In genomic region chr4:3373468-3373867, GRCh38 we compare ENCODE assay signal across 17 cellular contexts.
DNase-seq lines count a peak whose midpoint lies in the region; ATAC-seq, FAIRE-seq and TF ChIP-seq lines count a peak whose summit lies in the region.
"Had no signal": no experiment of that assay in that cellular context is flagged by ENCODE, and none has a peak within 500 bp of the region (broad histone marks: within the 10 kb centered on the region; RNA-seq: fewer than 3 reads in every experiment).

No MANE protein-coding gene starts in this region.

- H3K4me2 ChIP-seq in GM12878 (ENCODE audit: control insufficient read depth, insufficient read depth) = peak overlapping the region; percentile 44; the same call in 1 of the 2 replicates

- no peak overlapping the region for H3K27ac ChIP-seq in GM12878 (ENCODE audit: control insufficient read depth, insufficient read depth)
- H3K27ac ChIP-seq in layer of hippocampus (ENCODE audit: low read depth, low read length) = peak overlapping the region; percentile 54
- H3K27ac ChIP-seq: SK-N-MC had no signal

- POLR2A ChIA-PET in GM12878 (lab: Charles Lee) = interaction anchor here (1.0 kb wide), 1 partner anchor 19 kb away, joined by 4 read pairs; no protein-coding TSS in a partner anchor

- no peak for FAIRE-seq in GM12878 (lab: Jason Lieb, UNC)
- FAIRE-seq: GM19239 had no signal

- H3K79me2 ChIP-seq in GM12878 (ENCODE audit: control insufficient read depth, insufficient read depth, low read length) = no peaks in the 10 kb centered on the region

- no peak for TF ChIP-seq POLR2A in GM12878 (IDR thresholded peaks at IDR 0.05; ENCODE audit: low read depth, low read length)

- peaks cover 21% of the 10 kb centered on the region for H3K4me1 ChIP-seq in GM12878 (ENCODE audit: control insufficient read depth, insufficient read depth, low read length)

- no peaks in the 10 kb centered on the region for H4K20me1 ChIP-seq in GM12878 (ENCODE audit: control insufficient read depth, insufficient read depth)

- no peak for TF ChIP-seq CTCF in GM12878 (IDR thresholded peaks at IDR 0.05 in 2 of 3, conservative IDR thresholded peaks at IDR 0.05 in 1 of 3; ENCODE audit: control insufficient read depth in 2 of 3, extremely low read depth in 1 of 3, insufficient read depth in 1 of 3, low read depth in 3 of 3, low read length in 3 of 3)

- intact Hi-C loops in GM12878 (cut with micrococcal nuclease; ENCODE audit: unreplicated experiment) = loop anchor here (2.0 kb wide), 1 partner anchor 13 kb away; no protein-coding TSS in a partner anchor

- WGBS in GM12878 (ENCODE audit: insufficient coverage, insufficient replicate concordance, low lambda C conversion rate, missing lambda C conversion rate) = 71% methylated on average over 19 of the region's 19 CpGs

- no TSS peak for BruUV-seq in GM12878 (replicated peaks; lab: Mats Ljungman, UMichigan)

- no peaks in the 10 kb centered on the region; the same call in 2 of the 3 replicates for H3K9me3 ChIP-seq in GM12878 (replicated peaks; ENCODE audit: control insufficient read depth, insufficient read depth, low read length)

- CTCF ChIA-PET in GM12878 (lab: Yijun Ruan, JAX) = no interaction called here

- no peak overlapping the region for H2AFZ ChIP-seq in GM12878 (ENCODE audit: control insufficient read depth, low read depth, low read length)

- peak; percentile 47 for DNase-seq in H7
- DNase-seq in GM12878 (ENCODE audit: low read depth, low spot score) = no peak
- DNase-seq in ureter (ENCODE audit: low spot score) = no peak
- no peak for DNase-seq in NCI-H1417 treated with DMSO at 0.1 percent for 48 hours (lab: John Stamatoyannopoulos, UW)
- DNase-seq: DND-41, HCEC 1CT, MM.1S, NCI-H1092 treated with DMSO at 0.1 percent for 48 hours, NCI-H1694, NCI-H2227 treated with DMSO at 0.1 percent for 48 hours, NCI-H524 had no signal

- H3K9ac ChIP-seq in GM12878 (ENCODE audit: control insufficient read depth, insufficient read depth, low read length) = no peak overlapping the region

- H3K27me3 ChIP-seq in H7 (ENCODE audit: control insufficient read depth, insufficient read depth, low read length) (no peaks in the 10 kb centered on the region; the same call in 1 of the 2 replicates), GM12878 (replicated peaks in 1 of 2; ENCODE audit: control insufficient read depth in 2 of 2, insufficient read depth in 2 of 2, low read length in 1 of 2) (peaks cover 0 to 2% of the 10 kb centered on the region in 2 experiments; a peak in 1 of 4 replicates), layer of hippocampus (ENCODE audit: control insufficient read depth, insufficient read depth, low read length) (no peaks in the 10 kb centered on the region)

- SMC1A ChIA-PET in GM12878 (lab: Charles Lee; ENCODE audit: uncharacterized antibody, unreplicated experiment) = no interaction called here

- H3K36me3 ChIP-seq in H7 (replicated peaks; ENCODE audit: control insufficient read depth, insufficient read depth, low read length) (no peaks in the 10 kb centered on the region), GM12878 (ENCODE audit: control insufficient read depth in 2 of 2, insufficient read depth in 2 of 2, low read length in 1 of 2) (no peaks in the 10 kb centered on the region)

- ATAC-seq in GM12878 = no peak
- no peak for ATAC-seq in GM21737 (IDR thresholded peaks at IDR 0.05; ENCODE audit: unreplicated experiment)
- ATAC-seq in GM21825 (IDR thresholded peaks at IDR 0.05; ENCODE audit: unreplicated experiment) = no peak
- ATAC-seq: Panc1 had no signal

- TF ChIP-seq RAD21 in GM12878 (IDR thresholded peaks at IDR 0.05; ENCODE audit: insufficient read depth, low read depth, low read length) = no peak

- H3K4me3 ChIP-seq in H7 (ENCODE audit: insufficient read depth, low read depth, low read length) (no peak overlapping the region), GM12878 (no peak overlapping the region)
- H3K4me3 ChIP-seq: SK-N-MC had no signal

- TF ChIP-seq EP300 in GM12878 (IDR thresholded peaks at IDR 0.05; ENCODE audit: borderline replicate concordance in 1 of 2, control insufficient read depth in 1 of 2, low read depth in 2 of 2, low read length in 2 of 2) = no peak

- RAD21 ChIA-PET in GM12878 (lab: Charles Lee; ENCODE audit: unreplicated experiment) = no interaction called here

- in situ Hi-C loops in GM12878 (cut with MboI) = no loop called here

TF ChIP-seq in GM12878, 131 proteins besides CTCF, POLR2A, EP300 and RAD21:
- no peak for TF ChIP-seq ATF7 (IDR thresholded peaks at IDR 0.05; ENCODE audit: low read depth)
- TF ChIP-seq PAX8 (IDR thresholded peaks at IDR 0.05) = no peak
- no peak for TF ChIP-seq IRF5 (IDR thresholded peaks at IDR 0.05; ENCODE audit: borderline replicate concordance)
- no peak for TF ChIP-seq MYB (IDR thresholded peaks at IDR 0.05; ENCODE audit: borderline replicate concordance, low read depth, low read length)
- TF ChIP-seq CHD2 (IDR thresholded peaks at IDR 0.05; ENCODE audit: borderline replicate concordance, low read depth, low read length) = no peak
- no peak for TF ChIP-seq MXI1 (IDR thresholded peaks at IDR 0.05; ENCODE audit: low read depth, low read length)
- TF ChIP-seq RELA (IDR thresholded peaks at IDR 0.05; ENCODE audit: borderline replicate concordance, partially characterized antibody) = no peak
- no peak for TF ChIP-seq MEF2A (IDR thresholded peaks at IDR 0.05; ENCODE audit: insufficient read depth, low read depth, low read length)
- TF ChIP-seq HDGF (IDR thresholded peaks at IDR 0.05) = no peak
- TF ChIP-seq, protein P1, sequence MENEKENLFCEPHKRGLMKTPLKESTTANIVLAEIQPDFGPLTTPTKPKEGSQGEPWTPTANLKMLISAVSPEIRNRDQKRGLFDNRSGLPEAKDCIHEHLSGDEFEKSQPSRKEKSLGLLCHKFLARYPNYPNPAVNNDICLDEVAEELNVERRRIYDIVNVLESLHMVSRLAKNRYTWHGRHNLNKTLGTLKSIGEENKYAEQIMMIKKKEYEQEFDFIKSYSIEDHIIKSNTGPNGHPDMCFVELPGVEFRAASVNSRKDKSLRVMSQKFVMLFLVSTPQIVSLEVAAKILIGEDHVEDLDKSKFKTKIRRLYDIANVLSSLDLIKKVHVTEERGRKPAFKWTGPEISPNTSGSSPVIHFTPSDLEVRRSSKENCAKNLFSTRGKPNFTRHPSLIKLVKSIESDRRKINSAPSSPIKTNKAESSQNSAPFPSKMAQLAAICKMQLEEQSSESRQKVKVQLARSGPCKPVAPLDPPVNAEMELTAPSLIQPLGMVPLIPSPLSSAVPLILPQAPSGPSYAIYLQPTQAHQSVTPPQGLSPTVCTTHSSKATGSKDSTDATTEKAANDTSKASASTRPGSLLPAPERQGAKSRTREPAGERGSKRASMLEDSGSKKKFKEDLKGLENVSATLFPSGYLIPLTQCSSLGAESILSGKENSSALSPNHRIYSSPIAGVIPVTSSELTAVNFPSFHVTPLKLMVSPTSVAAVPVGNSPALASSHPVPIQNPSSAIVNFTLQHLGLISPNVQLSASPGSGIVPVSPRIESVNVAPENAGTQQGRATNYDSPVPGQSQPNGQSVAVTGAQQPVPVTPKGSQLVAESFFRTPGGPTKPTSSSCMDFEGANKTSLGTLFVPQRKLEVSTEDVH (IDR thresholded peaks at IDR 0.05; ENCODE audit: low read depth, partially characterized antibody) = no peak
- no peak for TF ChIP-seq BACH1 (IDR thresholded peaks at IDR 0.05; ENCODE audit: borderline replicate concordance)
- no peak for TF ChIP-seq NFXL1 (IDR thresholded peaks at IDR 0.05; ENCODE audit: borderline replicate concordance)
- TF ChIP-seq, protein P2, sequence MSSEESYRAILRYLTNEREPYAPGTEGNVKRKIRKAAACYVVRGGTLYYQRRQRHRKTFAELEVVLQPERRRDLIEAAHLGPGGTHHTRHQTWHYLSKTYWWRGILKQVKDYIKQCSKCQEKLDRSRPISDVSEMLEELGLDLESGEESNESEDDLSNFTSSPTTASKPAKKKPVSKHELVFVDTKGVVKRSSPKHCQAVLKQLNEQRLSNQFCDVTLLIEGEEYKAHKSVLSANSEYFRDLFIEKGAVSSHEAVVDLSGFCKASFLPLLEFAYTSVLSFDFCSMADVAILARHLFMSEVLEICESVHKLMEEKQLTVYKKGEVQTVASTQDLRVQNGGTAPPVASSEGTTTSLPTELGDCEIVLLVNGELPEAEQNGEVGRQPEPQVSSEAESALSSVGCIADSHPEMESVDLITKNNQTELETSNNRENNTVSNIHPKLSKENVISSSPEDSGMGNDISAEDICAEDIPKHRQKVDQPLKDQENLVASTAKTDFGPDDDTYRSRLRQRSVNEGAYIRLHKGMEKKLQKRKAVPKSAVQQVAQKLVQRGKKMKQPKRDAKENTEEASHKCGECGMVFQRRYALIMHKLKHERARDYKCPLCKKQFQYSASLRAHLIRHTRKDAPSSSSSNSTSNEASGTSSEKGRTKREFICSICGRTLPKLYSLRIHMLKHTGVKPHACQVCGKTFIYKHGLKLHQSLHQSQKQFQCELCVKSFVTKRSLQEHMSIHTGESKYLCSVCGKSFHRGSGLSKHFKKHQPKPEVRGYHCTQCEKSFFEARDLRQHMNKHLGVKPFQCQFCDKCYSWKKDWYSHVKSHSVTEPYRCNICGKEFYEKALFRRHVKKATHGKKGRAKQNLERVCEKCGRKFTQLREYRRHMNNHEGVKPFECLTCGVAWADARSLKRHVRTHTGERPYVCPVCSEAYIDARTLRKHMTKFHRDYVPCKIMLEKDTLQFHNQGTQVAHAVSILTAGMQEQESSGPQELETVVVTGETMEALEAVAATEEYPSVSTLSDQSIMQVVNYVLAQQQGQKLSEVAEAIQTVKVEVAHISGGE (CRISPR knock-in tag; IDR thresholded peaks at IDR 0.05) = no peak
- no peak for TF ChIP-seq FOXM1 (IDR thresholded peaks at IDR 0.05; ENCODE audit: low read depth, low read length)
- no peak for TF ChIP-seq RCOR1 (conservative IDR thresholded peaks at IDR 0.05; ENCODE audit: low read depth, low read length)
- no peak for TF ChIP-seq TCF7 (IDR thresholded peaks at IDR 0.05; ENCODE audit: borderline replicate concordance)
- TF ChIP-seq HDAC2 (IDR thresholded peaks at IDR 0.05) = no peak
- TF ChIP-seq NFIC (IDR thresholded peaks at IDR 0.05; ENCODE audit: low read depth, low read length) = no peak
- TF ChIP-seq BHLHE40 (IDR thresholded peaks at IDR 0.05; ENCODE audit: borderline replicate concordance in 1 of 2, low read depth in 2 of 2, low read length in 1 of 2) = no peak
